9 cellular contexts compared by ENCODE assay signal in the genomic region with DNA sequence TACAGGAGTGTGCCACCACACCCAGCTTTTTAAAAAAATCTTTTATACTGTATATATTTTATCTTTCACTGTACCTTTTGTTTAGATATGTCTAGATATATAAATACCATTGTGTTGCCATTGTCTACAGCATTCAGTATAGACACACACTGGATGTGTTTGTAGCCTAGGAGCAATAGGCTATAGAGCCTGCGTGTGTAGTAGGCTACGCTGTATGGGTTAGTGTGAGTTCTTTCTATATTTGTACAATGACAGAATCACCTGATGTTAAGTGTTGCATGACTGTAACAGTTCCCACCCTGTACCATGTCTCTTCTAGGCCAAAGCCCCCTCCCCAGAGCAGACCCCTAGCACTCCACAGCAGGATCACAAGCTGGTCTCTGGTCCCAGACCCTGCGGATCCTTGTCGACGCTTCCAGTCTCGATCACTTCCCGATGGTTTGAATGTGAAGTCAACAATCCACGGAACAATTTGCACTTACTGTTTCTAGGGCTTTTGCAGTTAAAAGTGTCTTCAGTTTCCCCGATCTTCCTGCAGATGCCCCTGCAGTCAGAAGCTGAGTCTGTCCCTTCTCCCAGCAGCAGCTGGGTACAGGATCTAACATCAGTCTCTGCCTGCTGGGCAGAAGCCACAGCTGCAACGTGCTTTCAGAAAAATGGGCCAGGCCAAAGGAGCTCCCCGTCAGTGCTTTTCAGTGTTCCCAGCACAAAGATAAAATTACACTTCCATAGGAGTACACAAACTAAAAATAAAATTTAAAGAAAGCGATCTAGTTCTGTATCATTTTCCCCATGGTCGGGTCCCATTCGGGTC. TPM values are rescaled to one million over a fixed set of nuclear protein-coding genes. Genes with fewer than 3 reads are reported as not detected.
DNase-seq lines count a peak whose midpoint lies in the region; ATAC-seq and TF ChIP-seq lines count a peak whose summit lies in the region.
"Had no signal": no experiment of that assay in that cellular context is flagged by ENCODE, and none has a peak within 500 bp of the region (broad histone marks: within the 10 kb centered on the region; RNA-seq: fewer than 3 reads in every experiment).

No MANE protein-coding gene starts in this region.

- intact Hi-C loops in esophagus muscularis mucosa (cut with DNase I), result no loop called here
- intact Hi-C loops in upper lobe of right lung (cut with DNase I), result no loop called here

- peak; percentile 47 for DNase-seq in RPMI7951 (ENCODE audit: low read depth)
- DNase-seq in esophagus muscularis mucosa (ENCODE audit: extremely low spot score), result no peak
- DNase-seq in upper lobe of right lung, result peak; percentile 9
- DNase-seq in amniotic stem cell (lab: John Stamatoyannopoulos, UW), result no peak
- no peak for DNase-seq in activated effector memory CD4-positive, alpha-beta T cell treated with Interleukin-2 at 50 U/mL for 16 hours
- no peak for DNase-seq in LoVo (ENCODE audit: low spot score)
- DNase-seq: NCI-H2029 treated with DMSO at 0.1 percent for 48 hours; stimulated activated CD4-positive, alpha-beta T cell treated with anti-CD3 and anti-CD28 coated beads, Interleukin-15, amount 100 ng/mL, for 24 hours had no signal

- no peak overlapping the region for H3K9ac ChIP-seq in muscle layer of colon (ENCODE audit: low read length)

- no peak for TF ChIP-seq CTCF in esophagus muscularis mucosa (IDR thresholded peaks at IDR 0.05)
- no peak for TF ChIP-seq CTCF in upper lobe of right lung (IDR thresholded peaks at IDR 0.05)

- TF ChIP-seq EP300 in esophagus muscularis mucosa (IDR thresholded peaks at IDR 0.05), result no peak

- no peaks in the 10 kb centered on the region for H3K27me3 ChIP-seq in esophagus muscularis mucosa
- no peaks in the 10 kb centered on the region for H3K27me3 ChIP-seq in muscle layer of colon (ENCODE audit: control insufficient read depth in 1 of 2, insufficient read depth in 2 of 2, low read length in 2 of 2)
- H3K27me3 ChIP-seq in upper lobe of right lung, result no peaks in the 10 kb centered on the region

- no peak for TF ChIP-seq POLR2A in esophagus muscularis mucosa (IDR thresholded peaks at IDR 0.05; ENCODE audit: low read depth)

- WGBS in esophagus muscularis mucosa, result 69% methylated on average over 14 of the region's 14 CpGs

- H3K4me1 ChIP-seq in esophagus muscularis mucosa (peaks cover 43 to 53% (median 50%) of the 10 kb centered on the region in 4 donors), muscle layer of colon (ENCODE audit: insufficient read depth, low read length) (peaks cover 32% of the 10 kb centered on the region), upper lobe of right lung (peaks cover 7% of the 10 kb centered on the region)

- H3K4me3 ChIP-seq in esophagus muscularis mucosa (peak overlapping the region in 1 of 4 donors; percentile 50), muscle layer of colon (ENCODE audit: low read depth in 1 of 2, low read length in 2 of 2) (no peak overlapping the region), upper lobe of right lung (no peak overlapping the region)

- peak overlapping the region; percentile 84 to 91 (median 86) for H3K27ac ChIP-seq in esophagus muscularis mucosa (replicated peaks in 1 of 4)
- H3K27ac ChIP-seq in muscle layer of colon (ENCODE audit: low read depth, low read length), result peak overlapping the region; percentile 35
- H3K27ac ChIP-seq in upper lobe of right lung, result peak overlapping the region; percentile 70

- no peak for ATAC-seq in upper lobe of right lung

- no peaks in the 10 kb centered on the region for H3K36me3 ChIP-seq in esophagus muscularis mucosa
- H3K36me3 ChIP-seq in muscle layer of colon (ENCODE audit: insufficient read depth, low read length), result no peaks in the 10 kb centered on the region
- no peaks in the 10 kb centered on the region for H3K36me3 ChIP-seq in upper lobe of right lung

- H3K9me3 ChIP-seq in esophagus muscularis mucosa, result no peaks in the 10 kb centered on the region
- no peaks in the 10 kb centered on the region for H3K9me3 ChIP-seq in muscle layer of colon (ENCODE audit: low read length)
- no peaks in the 10 kb centered on the region for H3K9me3 ChIP-seq in upper lobe of right lung

RNA-seq across cellular contexts. Expression of gene ADAM11, which starts 35.3 kb away (rescaled TPM):
- total RNA-seq in RPMI7951 (2014; rRNA removed; shearing (Covaris generic)), result 0.10 and 0.12 TPM in 2 replicates
- total RNA-seq in esophagus muscularis mucosa (under 1 TPM; under 0.01 to 0.98 (median 0.64) TPM), upper lobe of right lung (0.43 TPM)

RNA-seq across cellular contexts. Expression of gene GJC1, which starts 36.0 kb away (rescaled TPM):
- 16.3 and 19.3 TPM in 2 replicates for total RNA-seq in RPMI7951 (2014; rRNA removed; shearing (Covaris generic))
- total RNA-seq in esophagus muscularis mucosa (10 to 100 TPM; 26.5 to 61.9 (median 37.4) TPM), upper lobe of right lung (22.8 TPM)

RNA-seq across cellular contexts. Expression of gene HIGD1B, which starts 53.6 kb away (rescaled TPM):
- total RNA-seq in RPMI7951 (2014; rRNA removed; shearing (Covaris generic)), result not detected in 2 replicates
- total RNA-seq in esophagus muscularis mucosa (1 to 10 TPM; 3.3 to 7.4 (median 4.9) TPM), upper lobe of right lung (36.4 TPM)

Comparison
In these comparisons a context has a peak if more than half of its experiments do, and no peak if none do; other contexts are left out.
1. DNase-seq: peak in RPMI7951 (single experiment) and upper lobe of right lung (single experiment); none in esophagus muscularis mucosa (single experiment), amniotic stem cell (single experiment), activated effector memory CD4-positive, alpha-beta T cell treated with Interleukin-2 at 50 U/mL for 16 hours (single experiment) and LoVo (single experiment).
2. H3K27ac ChIP-seq: peak in every context shown above with its lines; median percentile 86 in esophagus muscularis mucosa; 70 in upper lobe of right lung; 35 in muscle layer of colon.